26 cellular contexts compared by ENCODE assay signal in the genomic region with DNA sequence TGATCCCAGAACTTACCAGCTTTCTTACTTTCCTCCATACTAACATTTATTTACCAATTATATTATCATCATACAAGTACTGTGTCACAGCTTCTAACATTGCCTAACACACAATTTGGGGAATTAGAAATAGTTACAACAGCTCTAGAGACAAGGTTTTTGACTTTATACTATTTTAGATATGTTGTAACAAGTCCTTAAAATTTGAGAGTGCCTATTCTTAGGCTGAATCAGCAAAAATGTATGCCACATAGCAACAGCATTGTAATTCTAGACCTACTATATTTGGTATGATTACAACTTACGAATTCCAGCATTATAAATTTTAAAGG.
DNase-seq lines count a peak whose midpoint lies in the region; FAIRE-seq and TF ChIP-seq lines count a peak whose summit lies in the region.
"Had no signal": no experiment of that assay in that cellular context is flagged by ENCODE, and none has a peak within 500 bp of the region (broad histone marks: within the 10 kb centered on the region; RNA-seq: fewer than 3 reads in every experiment).

No MANE protein-coding gene starts in this region.

- DNase-seq in HCEC 1CT (peak; percentile 72), dedifferentiated amniotic fluid mesenchymal stem cell (ENCODE audit: extremely low spot score) (peak; percentile 45), keratinocyte (ENCODE audit: low read depth, low spot score) (no peak), NCI-H1105 treated with DMSO at 0.1 percent for 48 hours (lab: John Stamatoyannopoulos, UW) (no peak), RWPE1 (ENCODE audit: low spot score) (no peak), esophagus muscularis mucosa (ENCODE audit: extremely low spot score) (no peak), right atrium auricular region (ENCODE audit: low spot score) (no peak)
- DNase-seq: activated B cell treated with CpG ODN at 0.5 μM for 24 hours; activated CD8-positive, alpha-beta memory T cell treated with anti-CD3 and anti-CD28 coated beads, Interleukin-2, amount 50 U/mL, for 4 hours; activated naive CD4-positive, alpha-beta T cell treated with anti-CD3 and anti-CD28 coated beads, Interleukin-2, amount 10 ng/mL, durations not matched to agents 7 days and 5 days; amygdala; C1 segment of cervical spinal cord; COR-L47; cortex of kidney; foreskin melanocyte; GDM1; KBM-7; MG63; NCI-H2029; NCI-H69; sigmoid colon; stimulated activated naive CD8-positive, alpha-beta T cell treated with anti-CD3 and anti-CD28 coated beads, Interleukin-15, Interleukin-2, amounts not matched to agents 100 U/mL and 50 U/mL, for 24 hours had no signal

- H3K27ac ChIP-seq in ACC112 (ENCODE audit: low read depth, low read length): peak overlapping the region; percentile 40
- H3K27ac ChIP-seq in keratinocyte (ENCODE audit: control insufficient read depth, insufficient read depth, low read length): no peak overlapping the region
- no peak overlapping the region for H3K27ac ChIP-seq in RWPE1
- H3K27ac ChIP-seq in esophagus muscularis mucosa (replicated peaks in 1 of 4): no peak overlapping the region
- no peak overlapping the region for H3K27ac ChIP-seq in right atrium auricular region
- H3K27ac ChIP-seq: cardiac muscle cell, sigmoid colon, vagina had no signal

- H3K9me1 ChIP-seq in keratinocyte (ENCODE audit: control insufficient read depth, extremely low read depth, insufficient read depth, low read length): no peaks in the 10 kb centered on the region

- H3K4me2 ChIP-seq in keratinocyte (ENCODE audit: control insufficient read depth, extremely low read depth, insufficient read depth, low read depth, low read length): no peak overlapping the region

- no peak overlapping the region for H3K4me3 ChIP-seq in ACC112 (ENCODE audit: low read depth, low read length)
- no peak overlapping the region for H3K4me3 ChIP-seq in keratinocyte (ENCODE audit: control insufficient read depth in 2 of 3, extremely low read depth in 1 of 3, insufficient read depth in 2 of 3, low read depth in 1 of 3, low read length in 3 of 3)
- H3K4me3 ChIP-seq in esophagus muscularis mucosa: no peak overlapping the region
- no peak overlapping the region for H3K4me3 ChIP-seq in right atrium auricular region
- H3K4me3 ChIP-seq: cardiac muscle cell, MG63, sigmoid colon, vagina had no signal

- POLR2A ChIA-PET in RWPE1 (lab: Yijun Ruan, JAX; ENCODE audit: low non-redundant PET): no interaction called here

- no peaks in the 10 kb centered on the region for H4K20me1 ChIP-seq in keratinocyte (ENCODE audit: control insufficient read depth, extremely low read depth, insufficient read depth, low read length)

- H3K9ac ChIP-seq in keratinocyte (ENCODE audit: control insufficient read depth, extremely low read depth, insufficient read depth, low read length): no peak overlapping the region

- H3K9me3 ChIP-seq in keratinocyte (ENCODE audit: control insufficient read depth, low read depth, low read length) (peaks cover 4% of the 10 kb centered on the region), esophagus muscularis mucosa (no peaks in the 10 kb centered on the region), right atrium auricular region (no peaks in the 10 kb centered on the region)
- H3K9me3 ChIP-seq: sigmoid colon, vagina had no signal

- dilution Hi-C loops in keratinocyte (cut with MboI; ENCODE audit: extremely low pct_ligation_motif_present, low sequenced_read_pairs): no loop called here

- intact Hi-C loops in esophagus muscularis mucosa (cut with DNase I): no loop called here

- TF ChIP-seq CTCF in keratinocyte (optimal IDR thresholded peaks at IDR 0.05 in 1 of 3, IDR thresholded peaks at IDR 0.05 in 1 of 3, conservative IDR thresholded peaks at IDR 0.05 in 1 of 3; ENCODE audit: extremely low read depth in 1 of 3, insufficient read depth in 2 of 3, low read length in 3 of 3) (no peak), RWPE1 (conservative IDR thresholded peaks at IDR 0.05; ENCODE audit: low read depth) (no peak), esophagus muscularis mucosa (IDR thresholded peaks at IDR 0.05) (no peak), right atrium auricular region (IDR thresholded peaks at IDR 0.05) (no peak)

- TF ChIP-seq EP300 in esophagus muscularis mucosa (IDR thresholded peaks at IDR 0.05): no peak

- H3K36me3 ChIP-seq in ACC112 (ENCODE audit: insufficient read depth, low read length): no peaks in the 10 kb centered on the region
- no peaks in the 10 kb centered on the region for H3K36me3 ChIP-seq in keratinocyte (ENCODE audit: control insufficient read depth in 2 of 2, extremely low read depth in 1 of 2, insufficient read depth in 2 of 2, low read length in 2 of 2)
- H3K36me3 ChIP-seq in esophagus muscularis mucosa: no peaks in the 10 kb centered on the region
- no peaks in the 10 kb centered on the region for H3K36me3 ChIP-seq in right atrium auricular region
- H3K36me3 ChIP-seq: cardiac muscle cell, MG63, sigmoid colon, vagina had no signal

- H3K79me2 ChIP-seq in ACC112 (ENCODE audit: control insufficient read depth, insufficient read depth, low read length, unreplicated experiment) (no peaks in the 10 kb centered on the region), keratinocyte (ENCODE audit: control insufficient read depth, insufficient read depth, low read length) (no peaks in the 10 kb centered on the region)

- H3K27me3 ChIP-seq in ACC112 (ENCODE audit: insufficient read depth, low read length): no peaks in the 10 kb centered on the region
- H3K27me3 ChIP-seq in keratinocyte (ENCODE audit: control insufficient read depth, extremely low read depth, insufficient read depth, low read length): no peaks in the 10 kb centered on the region
- no peaks in the 10 kb centered on the region for H3K27me3 ChIP-seq in esophagus muscularis mucosa
- H3K27me3 ChIP-seq in right atrium auricular region: no peaks in the 10 kb centered on the region
- H3K27me3 ChIP-seq: cardiac muscle cell, MG63, sigmoid colon, vagina had no signal

- TF ChIP-seq POLR2A in esophagus muscularis mucosa (IDR thresholded peaks at IDR 0.05; ENCODE audit: low read depth): no peak

- 96% methylated on average over 1 of the region's 1 CpG for WGBS in esophagus muscularis mucosa

- H2AFZ ChIP-seq in ACC112 (ENCODE audit: low read length, unreplicated experiment) (peak overlapping the region; percentile 15), keratinocyte (ENCODE audit: control insufficient read depth, low read length) (peak overlapping the region; percentile 10)

- CTCF ChIA-PET in RWPE1 (lab: Yijun Ruan, JAX): no interaction called here

- no peak for FAIRE-seq in keratinocyte (lab: Jason Lieb, UNC)
- FAIRE-seq: A204.1 had no signal

- H3K4me1 ChIP-seq in ACC112 (ENCODE audit: control insufficient read depth, insufficient read depth, low read length, unreplicated experiment) (peaks cover 11% of the 10 kb centered on the region), keratinocyte (ENCODE audit: control insufficient read depth, extremely low read depth, insufficient read depth, low read length) (peaks cover 9% of the 10 kb centered on the region), esophagus muscularis mucosa (peaks cover 0 to 7% (median 0%) of the 10 kb centered on the region in 4 donors), right atrium auricular region (no peaks in the 10 kb centered on the region)
- H3K4me1 ChIP-seq: sigmoid colon, vagina had no signal

Comparison
In these comparisons a context has a peak if more than half of its experiments do, and no peak if none do; other contexts are left out.
1. DNase-seq: peak in HCEC 1CT (single experiment) and dedifferentiated amniotic fluid mesenchymal stem cell (single experiment); none in keratinocyte (single experiment), NCI-H1105 treated with DMSO at 0.1 percent for 48 hours (single experiment), RWPE1 (single experiment), esophagus muscularis mucosa (single experiment) and right atrium auricular region (single experiment).